Comparison of ENCODE assay signal across 10 cellular contexts in genomic region chr15:41937568-41937923, GRCh38. TPM values are rescaled to one million over a fixed set of nuclear protein-coding genes. Genes with fewer than 3 reads are reported as not detected.
DNase-seq lines count a peak whose midpoint lies in the region; ATAC-seq and TF ChIP-seq lines count a peak whose summit lies in the region.
"Had no signal": no experiment of that assay in that cellular context is flagged by ENCODE, and none has a peak within 500 bp of the region (broad histone marks: within the 10 kb centered on the region; RNA-seq: fewer than 3 reads in every experiment).

No MANE protein-coding gene starts in this region.

- no peak for TF ChIP-seq CTCF in psoas muscle (IDR thresholded peaks at IDR 0.05)

- H3K4me1 Mint-ChIP-seq in T-helper 1 cell treated with Interleukin-12 subunit alpha and Interleukin-12 subunit beta and Interleukin-4 antibody, amounts not matched to agents 30 μg/mL and 1 μg/mL, for 36 hours (ENCODE audit: low read depth): peaks cover 68% of the 10 kb centered on the region
- H3K4me1 Mint-ChIP-seq in T-cell: peaks cover 61 to 80% (median 72%) of the 10 kb centered on the region in 3 donors

- no peaks in the 10 kb centered on the region for H3K27me3 ChIP-seq in psoas muscle (ENCODE audit: insufficient read depth in 3 of 3, low read length in 2 of 3)

- POLR2A ChIA-PET in T-cell (lab: Charles Lee): interaction anchor here (0.6 to 4.6 kb wide), 6 partner anchors 10 to 393 kb away, joined by 3 to 47 read pairs (median 4); partner anchors contain the start of genes EHD4 (in 1 of the 2), MAPKBP1 (in 1 of the 2) and RPAP1 (in 1 of the 2)

- H3K4me1 ChIP-seq in psoas muscle: peaks cover 20% of the 10 kb centered on the region

- intact Hi-C loops in psoas muscle (cut with DNase I): no loop called here

- DNase-seq in T-helper 1 cell: no peak
- DNase-seq in T-cell: no peak
- DNase-seq in dermis blood vessel endothelial cell: peak; percentile 74
- DNase-seq in psoas muscle: no peak
- DNase-seq in NCI-H187 treated with DMSO at 0.1 percent for 48 hours (lab: John Stamatoyannopoulos, UW): no peak
- DNase-seq in H4 (ENCODE audit: low spot score): no peak
- DNase-seq: NCI-H446 treated with DMSO at 0.1 percent for 48 hours had no signal

- no peaks in the 10 kb centered on the region for H3K9me3 Mint-ChIP-seq in T-helper 1 cell treated with Interleukin-12 subunit alpha and Interleukin-12 subunit beta and Interleukin-4 antibody, amounts not matched to agents 30 μg/mL and 1 μg/mL, for 36 hours
- no peaks in the 10 kb centered on the region for H3K9me3 Mint-ChIP-seq in T-cell

- peak overlapping the region; percentile 74 for H3K4me3 Mint-ChIP-seq in T-helper 1 cell treated with Interleukin-12 subunit alpha and Interleukin-12 subunit beta and Interleukin-4 antibody, amounts not matched to agents 30 μg/mL and 1 μg/mL, for 36 hours
- H3K4me3 Mint-ChIP-seq in T-cell: peak overlapping the region; percentile 58 to 82 (median 77)

- 77 to 82% (median 80%) methylated on average over 4 of the region's 4 CpGs for WGBS in psoas muscle, 3 donors

- CTCF ChIA-PET in T-cell (lab: Charles Lee): interaction anchor here in 1 of 2 donors (0.6 to 3.7 kb wide), 12 partner anchors 23 to 334 kb away, joined by 3 to 48 read pairs (median 4); partner anchors contain the start of genes EHD4 and MAPKBP1

- no peak overlapping the region for H3K4me3 ChIP-seq in psoas muscle

- H3K27ac ChIP-seq in psoas muscle: peak overlapping the region; percentile 60
- H3K27ac ChIP-seq: 22Rv1 had no signal

- H3K27me3 Mint-ChIP-seq in T-helper 1 cell treated with Interleukin-12 subunit alpha and Interleukin-12 subunit beta and Interleukin-4 antibody, amounts not matched to agents 30 μg/mL and 1 μg/mL, for 36 hours (ENCODE audit: low read depth): no peaks in the 10 kb centered on the region
- H3K27me3 Mint-ChIP-seq in T-cell: no peaks in the 10 kb centered on the region

- H3K36me3 Mint-ChIP-seq in T-helper 1 cell treated with Interleukin-12 subunit alpha and Interleukin-12 subunit beta and Interleukin-4 antibody, amounts not matched to agents 30 μg/mL and 1 μg/mL, for 36 hours (ENCODE audit: low read depth): peaks cover 21% of the 10 kb centered on the region
- H3K36me3 Mint-ChIP-seq in T-cell: peaks cover 10% of the 10 kb centered on the region

- peak overlapping the region; percentile 100 for H3K27ac Mint-ChIP-seq in T-helper 1 cell treated with Interleukin-12 subunit alpha and Interleukin-12 subunit beta and Interleukin-4 antibody, amounts not matched to agents 30 μg/mL and 1 μg/mL, for 36 hours
- H3K27ac Mint-ChIP-seq in T-cell: peak overlapping the region; percentile 98 to 100

- ATAC-seq in T-cell (replicated peaks in 1 of 4) (no peak), psoas muscle (no peak), GM18502 (IDR thresholded peaks at IDR 0.05; ENCODE audit: poor library complexity, unreplicated experiment) (no peak)

- no peaks in the 10 kb centered on the region for H3K9me3 ChIP-seq in psoas muscle

- no peaks in the 10 kb centered on the region for H3K36me3 ChIP-seq in psoas muscle (ENCODE audit: insufficient read depth in 1 of 2, low read depth in 1 of 2)

RNA-seq across cellular contexts. Expression of gene EHD4, which starts 34.8 kb away (rescaled TPM):
- total RNA-seq in T-cell (10 to 100 TPM; 11.7 to 46.8 (median 16.8) TPM), dermis blood vessel endothelial cell (84.4 and 128 TPM in 2 replicates), psoas muscle (1 to 10 TPM; 5.3 to 9.6 (median 6.3) TPM)
- polyA plus RNA-seq in psoas muscle: 1 to 10 TPM; 1.7 to 4.8 (median 2.2) TPM
- total RNA-seq in H4 (2014; rRNA removed; shearing (Covaris generic)): 6.0 and 6.8 TPM in 2 replicates

RNA-seq across cellular contexts. Expression of gene SPTBN5, which starts 43.7 kb away (rescaled TPM):
- 1 to 10 TPM; 1.0 to 4.0 (median 2.2) TPM for total RNA-seq in T-cell
- total RNA-seq in dermis blood vessel endothelial cell: 3.2 and 11.1 TPM in 2 replicates
- under 1 TPM; 0.15 to 0.47 (median 0.29) TPM for total RNA-seq in psoas muscle
- polyA plus RNA-seq in psoas muscle: under 1 TPM; 0.10 to 0.29 (median 0.13) TPM
- total RNA-seq in H4 (2014; rRNA removed; shearing (Covaris generic)): not detected in 2 replicates
